9 cellular contexts compared by ENCODE assay signal in the genomic region with DNA sequence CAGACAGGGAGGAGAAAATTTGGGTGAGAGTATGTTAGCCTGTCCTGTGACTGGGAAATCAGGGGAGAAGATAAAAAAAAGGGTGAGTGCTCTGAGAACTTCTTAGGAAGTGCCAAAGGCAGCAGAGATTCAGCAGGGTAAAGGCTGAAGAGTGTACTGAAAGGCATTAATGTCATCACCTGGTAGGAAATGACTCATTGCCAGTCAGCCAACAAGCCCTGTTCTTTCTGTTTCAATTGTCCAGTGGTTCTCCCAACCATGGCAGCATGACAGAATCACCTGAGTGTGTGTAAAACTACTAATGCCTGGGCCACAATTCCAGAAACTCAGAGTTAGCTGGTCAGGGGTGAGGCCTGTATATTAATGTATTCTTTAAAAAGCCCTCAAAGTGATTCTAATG.
DNase-seq lines count a peak whose midpoint lies in the region; ATAC-seq and TF ChIP-seq lines count a peak whose summit lies in the region.
"Had no signal": no experiment of that assay in that cellular context is flagged by ENCODE, and none has a peak within 500 bp of the region (broad histone marks: within the 10 kb centered on the region; RNA-seq: fewer than 3 reads in every experiment).

No MANE protein-coding gene starts in this region.

- H3K4me1 ChIP-seq in GM23248 (ENCODE audit: insufficient read depth) (peaks cover 8% of the 10 kb centered on the region), hepatocyte (ENCODE audit: insufficient read depth) (peaks cover 5% of the 10 kb centered on the region), stomach (peaks cover 0 to 15% (median 6%) of the 10 kb centered on the region in 4 donors)

- intact Hi-C loops in stomach (cut with DNase I; ENCODE audit: low total_unique reads): no loop called here

- no peak overlapping the region for H3K27ac ChIP-seq in GM23248
- peak overlapping the region; percentile 52 for H3K27ac ChIP-seq in hepatocyte
- no peak overlapping the region for H3K27ac ChIP-seq in stomach
- H3K27ac ChIP-seq: thoracic aorta had no signal

- no peak overlapping the region for H2AFZ ChIP-seq in GM23248
- H2AFZ ChIP-seq in hepatocyte: no peak overlapping the region

- in situ Hi-C loops in GM23248 (cut with MboI): no loop called here

- H3K79me2 ChIP-seq in GM23248 (ENCODE audit: insufficient read depth): no peaks in the 10 kb centered on the region
- no peaks in the 10 kb centered on the region for H3K79me2 ChIP-seq in hepatocyte

- DNase-seq in GM23248 (peak; percentile 59), MG63 (peak; percentile 41), hepatocyte (ENCODE audit: low spot score) (peak; percentile 35), stomach (no peak), NCI-H345 treated with DMSO at 0.1 percent for 48 hours (lab: John Stamatoyannopoulos, UW; ENCODE audit: unreplicated experiment) (no peak)
- no peak for DNase-seq in activated CD4-positive, alpha-beta T cell treated with anti-CD3 and anti-CD28 coated beads, Interleukin-2, amount 50 U/mL, for 48 hours

- H4K20me1 ChIP-seq in GM23248 (ENCODE audit: insufficient read depth) (no peaks in the 10 kb centered on the region), hepatocyte (ENCODE audit: insufficient read depth, poor library complexity, severe bottlenecking) (no peaks in the 10 kb centered on the region)

- no peak overlapping the region for H3K9ac ChIP-seq in GM23248

- H3K4me2 ChIP-seq in GM23248 (ENCODE audit: unreplicated experiment) (no peak overlapping the region), hepatocyte (no peak overlapping the region)

- ATAC-seq in GM18499 (IDR thresholded peaks at IDR 0.05; ENCODE audit: insufficient read depth, unreplicated experiment): peak; percentile 95
- no peak for ATAC-seq in GM21526 (IDR thresholded peaks at IDR 0.05; ENCODE audit: low FRiP score, unreplicated experiment)

- TF ChIP-seq POLR2A in stomach (IDR thresholded peaks at IDR 0.05): no peak

- no peaks in the 10 kb centered on the region for H3K9me3 ChIP-seq in GM23248 (ENCODE audit: low read depth)
- H3K9me3 ChIP-seq in MG63: no peaks in the 10 kb centered on the region
- no peaks in the 10 kb centered on the region for H3K9me3 ChIP-seq in hepatocyte (ENCODE audit: low read depth)
- H3K9me3 ChIP-seq in stomach: no peaks in the 10 kb centered on the region
- H3K9me3 ChIP-seq: thoracic aorta had no signal

- 0 out of 2 replicates have a peak, but pooled peaks cover under 1% of the 10 kb centered on the region for H3K36me3 ChIP-seq in GM23248 (ENCODE audit: low read depth)
- H3K36me3 ChIP-seq in MG63: peaks cover 49% of the 10 kb centered on the region
- no peaks in the 10 kb centered on the region for H3K36me3 ChIP-seq in hepatocyte (replicated peaks; ENCODE audit: insufficient read depth, low read depth)
- H3K36me3 ChIP-seq in stomach: peaks cover 3 to 12% (median 9%) of the 10 kb centered on the region in 4 donors

- H3K27me3 ChIP-seq in GM23248 (replicated peaks; ENCODE audit: insufficient read depth): no peaks in the 10 kb centered on the region
- no peaks in the 10 kb centered on the region for H3K27me3 ChIP-seq in MG63
- no peaks in the 10 kb centered on the region for H3K27me3 ChIP-seq in hepatocyte
- no peaks in the 10 kb centered on the region for H3K27me3 ChIP-seq in stomach

- H3K9me2 ChIP-seq in GM23248 (ENCODE audit: insufficient read depth) (no peaks in the 10 kb centered on the region), hepatocyte (replicated peaks; ENCODE audit: insufficient read depth) (no peaks in the 10 kb centered on the region)

- H3K4me3 ChIP-seq in GM23248: no peak overlapping the region
- no peak overlapping the region for H3K4me3 ChIP-seq in MG63
- no peak overlapping the region for H3K4me3 ChIP-seq in hepatocyte
- H3K4me3 ChIP-seq in stomach: no peak overlapping the region
- H3K4me3 ChIP-seq: thoracic aorta had no signal

- no peak for TF ChIP-seq EP300 in stomach (IDR thresholded peaks at IDR 0.05)

- H3F3A ChIP-seq in GM23248 (ENCODE audit: insufficient read depth): peaks cover 5% of the 10 kb centered on the region; the same call in 1 of the 2 replicates

- TF ChIP-seq CTCF in hepatocyte (IDR thresholded peaks at IDR 0.05; ENCODE audit: poor library complexity): no peak
- TF ChIP-seq CTCF in stomach (IDR thresholded peaks at IDR 0.05): no peak

Comparison
In these comparisons a context has a peak if more than half of its experiments do, and no peak if none do; other contexts are left out.
1. DNase-seq: peak in GM23248 (single experiment), MG63 (single experiment) and hepatocyte (single experiment); none in stomach (single experiment), NCI-H345 treated with DMSO at 0.1 percent for 48 hours (single experiment) and activated CD4-positive, alpha-beta T cell treated with anti-CD3 and anti-CD28 coated beads, Interleukin-2, amount 50 U/mL, for 48 hours (0 of 2).